In the genomic region with DNA sequence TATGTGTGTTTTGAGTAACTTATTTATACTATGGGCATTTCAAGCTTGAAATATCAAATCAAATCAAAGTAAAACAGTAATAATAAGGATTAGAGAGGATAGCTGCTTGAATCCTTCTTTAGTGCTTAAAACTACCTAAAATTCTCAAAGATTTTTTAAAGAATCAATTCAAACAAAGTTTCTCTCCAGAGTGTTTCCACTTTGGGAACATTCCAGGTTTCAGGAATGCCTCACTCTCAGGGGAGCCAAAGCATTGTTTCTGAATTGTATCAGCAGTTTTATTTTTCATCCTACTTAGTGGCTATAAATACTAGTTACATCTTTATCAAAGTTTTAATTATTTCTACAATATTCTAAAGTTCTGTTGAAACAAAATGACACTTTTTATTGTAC, we compare ENCODE assay signal across 11 cellular contexts. TPM values are rescaled to one million over a fixed set of nuclear protein-coding genes. Genes with fewer than 3 reads are reported as not detected.
DNase-seq lines count a peak whose midpoint lies in the region; ATAC-seq, FAIRE-seq and TF ChIP-seq lines count a peak whose summit lies in the region.
"Had no signal": no experiment of that assay in that cellular context is flagged by ENCODE, and none has a peak within 500 bp of the region (broad histone marks: within the 10 kb centered on the region; RNA-seq: fewer than 3 reads in every experiment).

No MANE protein-coding gene starts in this region.

- TF ChIP-seq POLR2A in HepG2 (IDR thresholded peaks at IDR 0.05; ENCODE audit: insufficient read depth in 1 of 2, low read depth in 2 of 2, low read length in 2 of 2) (no peak), ovary (IDR thresholded peaks at IDR 0.05) (no peak)

- H3K27ac ChIP-seq in liver (ENCODE audit: low read depth in 1 of 2, low read length in 2 of 2) (no peak overlapping the region), HepG2 (ENCODE audit: extremely low read length, insufficient read depth, low read length) (no peak overlapping the region), ovary (no peak overlapping the region)

- peaks cover 0 to 2% (median under 1%) of the 10 kb centered on the region in 4 donors for H3K4me1 ChIP-seq in liver (ENCODE audit: control insufficient read depth in 4 of 4, insufficient read depth in 4 of 4, low read length in 3 of 4)
- peaks cover 18% of the 10 kb centered on the region for H3K4me1 ChIP-seq in HepG2 (ENCODE audit: insufficient read depth, low read length)
- peaks cover 5% of the 10 kb centered on the region for H3K4me1 ChIP-seq in ovary (ENCODE audit: insufficient read depth)

- CTCF ChIA-PET in HepG2 (lab: Yijun Ruan, JAX; ENCODE audit: low intra/inter-chr PET ratio, low total read pairs) = no interaction called here

- H3K36me3 ChIP-seq in liver (ENCODE audit: control insufficient read depth in 4 of 4, insufficient read depth in 3 of 4, low read depth in 1 of 4, low read length in 3 of 4) (no peaks in the 10 kb centered on the region), HepG2 (replicated peaks in 1 of 2; ENCODE audit: control insufficient read depth in 1 of 2, insufficient read depth in 2 of 2, low read length in 2 of 2) (no peaks in the 10 kb centered on the region), ovary (no peaks in the 10 kb centered on the region)

- TF ChIP-seq RAD21 in liver (IDR thresholded peaks at IDR 0.05) (no peak), HepG2 (CRISPR knock-in tag; IDR thresholded peaks at IDR 0.05) (no peak)

- no peaks in the 10 kb centered on the region for H3K27me3 ChIP-seq in liver (ENCODE audit: control insufficient read depth in 4 of 4, insufficient read depth in 4 of 4, low read length in 3 of 4)
- H3K27me3 ChIP-seq in HepG2 (ENCODE audit: control insufficient read depth in 1 of 2, insufficient read depth in 2 of 2, low read length in 2 of 2) = no peaks in the 10 kb centered on the region; a peak in 1 of 5 replicates
- no peaks in the 10 kb centered on the region for H3K27me3 ChIP-seq in ovary

- H3K4me3 ChIP-seq in liver (ENCODE audit: low read depth in 1 of 3, low read length in 3 of 3) (peak overlapping the region in 1 of 3 donors; percentile 32), HepG2 (replicated peaks in 1 of 3; ENCODE audit: insufficient read depth in 1 of 3, low read depth in 2 of 3, low read length in 3 of 3) (no peak overlapping the region), fibroblast of pulmonary artery (replicated peaks; ENCODE audit: low read depth, low read length) (peak overlapping the region; percentile 79), ovary (peak overlapping the region; percentile 40)

- in situ Hi-C loops in HepG2 (cut with HindIII; ENCODE audit: extremely low pct_ligation_motif_present, low pct_unique_long_range_greater_than_20kb) = no loop called here

- intact Hi-C loops in HepG2 (cut with micrococcal nuclease; ENCODE audit: unreplicated experiment) = no loop called here
- intact Hi-C loops in ovary (cut with DNase I) = no loop called here

- H3K9ac ChIP-seq in liver (ENCODE audit: low read depth in 1 of 2, low read length in 2 of 2) = peak overlapping the region; percentile 6 to 30
- H3K9ac ChIP-seq in HepG2 (ENCODE audit: insufficient read depth, low read depth, low read length) = no peak overlapping the region

- POLR2A ChIA-PET in HepG2 (lab: Yijun Ruan, JAX) = interaction anchor here (1.4 kb wide), 1 partner anchor 14 kb away, joined by 5 read pairs; no protein-coding TSS in a partner anchor

- ATAC-seq in HepG2 (no peak), HG02870 (IDR thresholded peaks at IDR 0.05; ENCODE audit: unreplicated experiment) (no peak), GM18873 (IDR thresholded peaks at IDR 0.05; ENCODE audit: low FRiP score, unreplicated experiment) (no peak)
- ATAC-seq: activated CD8-positive, alpha-beta T cell treated with anti-CD3 and anti-CD28 coated beads, Interleukin-2, amount 10 ng/mL, durations not matched to agents 7 days and 5 days had no signal

- no peak overlapping the region for H2AFZ ChIP-seq in HepG2 (ENCODE audit: low read length)

- no peak for TF ChIP-seq CTCF in liver (IDR thresholded peaks at IDR 0.05; ENCODE audit: low read depth, low read length, missing input control)
- TF ChIP-seq CTCF in HepG2 (CRISPR knock-in tag; IDR thresholded peaks at IDR 0.05) = no peak
- TF ChIP-seq CTCF in fibroblast of pulmonary artery (IDR thresholded peaks at IDR 0.05; ENCODE audit: low read length, missing control alignments) = no peak
- TF ChIP-seq CTCF in ovary (IDR thresholded peaks at IDR 0.05) = no peak

- TF ChIP-seq EP300 in HepG2 (IDR thresholded peaks at IDR 0.05; ENCODE audit: low read depth in 2 of 2, low read length in 2 of 2) = no peak
- no peak for TF ChIP-seq EP300 in HepG2 (CRISPR knock-in tag; IDR thresholded peaks at IDR 0.05; ENCODE audit: borderline replicate concordance)
- TF ChIP-seq EP300 in ovary (IDR thresholded peaks at IDR 0.05) = no peak

- no TSS peak for BruUV-seq in HepG2 (replicated peaks; lab: Mats Ljungman, UMichigan)

- H3K9me3 ChIP-seq in liver (ENCODE audit: control insufficient read depth in 4 of 4, low read length in 3 of 4) (no peaks in the 10 kb centered on the region), HepG2 (ENCODE audit: low read length) (no peaks in the 10 kb centered on the region), ovary (no peaks in the 10 kb centered on the region)

- H3K4me2 ChIP-seq in HepG2 (ENCODE audit: low read depth, low read length) = no peak overlapping the region

- H4K20me1 ChIP-seq in HepG2 (ENCODE audit: insufficient read depth, low read length) = no peaks in the 10 kb centered on the region

- FAIRE-seq in HepG2 (lab: Jason Lieb, UNC) = no peak

- H3K79me2 ChIP-seq in HepG2 (ENCODE audit: insufficient read depth, low read length) = no peaks in the 10 kb centered on the region

- DNase-seq in HepG2 (ENCODE audit: low spot score) (no peak), fibroblast of pulmonary artery (ENCODE audit: low read depth) (peak; percentile 45), ovary (no peak), NCI-H1092 treated with DMSO at 0.1 percent for 48 hours (lab: John Stamatoyannopoulos, UW) (no peak), activated gamma-delta T cell treated with Interleukin-2 at 50 U/mL for 16 hours (no peak)
- DNase-seq: activated CD8-positive, alpha-beta T cell treated with anti-CD3 and anti-CD28 coated beads, Interleukin-2, amount 10 ng/mL, durations not matched to agents 7 days and 5 days; NCI-H1436 treated with DMSO at 0.1 percent for 48 hours; SIG-M5 had no signal

RNA-seq across cellular contexts. Expression of gene RASSF9, which starts 0.8 kb away (rescaled TPM):
- total RNA-seq in liver = 1 to 10 TPM in 1 of 2 donors, under 1 TPM in 1; 0.84 to 1.0 TPM
- polyA plus RNA-seq in liver = under 1 TPM; 0.33 to 0.35 TPM
- not detected in 2 replicates for total RNA-seq in HepG2 (2016; rRNA removed; fragmentation: Illumina TruSeq; extraction: Trizol)
- total RNA-seq in HepG2 (2016; cell fraction: cytosol; rRNA removed; fragmentation: Illumina TruSeq; extraction: Trizol; ENCODE audit: low read depth) = not detected in 2 replicates
- not detected in 2 replicates for total RNA-seq in HepG2 (2016; cell fraction: insoluble cytoplasmic fraction; rRNA removed; fragmentation: Illumina TruSeq; extraction: Trizol)
- not detected in 2 replicates for total RNA-seq in HepG2 (2016; cell fraction: membrane; rRNA removed; fragmentation: Illumina TruSeq; extraction: Trizol)
- total RNA-seq in HepG2 (2016; cell fraction: nucleus; rRNA removed; fragmentation: Illumina TruSeq; extraction: Trizol) = not detected in 2 replicates
- not detected in 2 replicates for polyA plus RNA-seq in HepG2 (2011; rRNA removed)
- polyA plus RNA-seq in HepG2 (2011; cell fraction: cytosol; rRNA removed) = not detected in 2 replicates
- not detected in 2 replicates for polyA plus RNA-seq in HepG2 (2011; cell fraction: nucleus; rRNA removed)
- polyA plus RNA-seq in HepG2 (2012) = not detected in 2 replicates
- not detected in 2 replicates for polyA plus RNA-seq in HepG2 (2016; cell fraction: cytosol; fragmentation: Illumina TruSeq; extraction: Trizol; ENCODE audit: low read depth)
- polyA plus RNA-seq in HepG2 (2016; cell fraction: insoluble cytoplasmic fraction; fragmentation: Illumina TruSeq; extraction: Trizol; ENCODE audit: low read depth) = not detected in 2 replicates
- not detected in 2 replicates for polyA plus RNA-seq in HepG2 (2016; cell fraction: membrane; fragmentation: Illumina TruSeq; extraction: Trizol; ENCODE audit: low read depth)
- polyA plus RNA-seq in HepG2 (2016; cell fraction: nucleus; fragmentation: Illumina TruSeq; extraction: Trizol; ENCODE audit: insufficient read depth, low read depth) = not detected in 2 replicates
- 5.6 TPM in 1 of 2 replicates, not detected in the other for polyA minus RNA-seq in HepG2 (2011; rRNA and poly(A)+ RNA removed; ENCODE audit: low replicate concordance)
- polyA minus RNA-seq in HepG2 (2011; cell fraction: cytosol; rRNA and poly(A)+ RNA removed) = not detected in 2 replicates
- polyA minus RNA-seq in HepG2 (2011; cell fraction: nucleus; rRNA and poly(A)+ RNA removed) = 0.12 TPM in 1 of 2 replicates, not detected in the other
- 1 to 10 TPM in 6 of 7 donors, under 1 TPM in 1; 0.56 to 3.9 (median 3.1) TPM for total RNA-seq in ovary
- polyA plus RNA-seq in ovary = 1 to 10 TPM; 2.2 to 4.9 TPM
- total RNA-seq: activated CD8-positive, alpha-beta T cell treated with anti-CD3 and anti-CD28 coated beads, Interleukin-2, amount 10 ng/mL, durations not matched to agents 7 days and 5 days had no signal

RNA-seq across cellular contexts. Expression of gene NTS, which starts 38.7 kb away (rescaled TPM):
- total RNA-seq in liver (1 to 10 TPM in 1 of 2 donors, under 1 TPM in 1; 0.08 to 4.2 TPM), HepG2 (2016; rRNA removed; fragmentation: Illumina TruSeq; extraction: Trizol) (0.13 TPM in 1 of 2 replicates, not detected in the other), ovary (1 to 10 TPM in 1 of 7 donors, under 1 TPM in 3, not detected in 3; 0.15 to 1.6 (median 0.71) TPM)
- polyA plus RNA-seq in liver (under 1 TPM; 0.09 to 0.25 TPM), HepG2 (2011; rRNA removed) (0.05 TPM in 1 of 2 replicates, not detected in the other), ovary (10 to 100 TPM in 1 of 2 donors, under 1 TPM in 1; 0.80 to 11.7 TPM)
- total RNA-seq in HepG2 (2016; cell fraction: cytosol; rRNA removed; fragmentation: Illumina TruSeq; extraction: Trizol; ENCODE audit: low read depth) = not detected in 2 replicates
- total RNA-seq in HepG2 (2016; cell fraction: insoluble cytoplasmic fraction; rRNA removed; fragmentation: Illumina TruSeq; extraction: Trizol) = not detected in 2 replicates
- not detected in 2 replicates for total RNA-seq in HepG2 (2016; cell fraction: membrane; rRNA removed; fragmentation: Illumina TruSeq; extraction: Trizol)
- not detected in 2 replicates for total RNA-seq in HepG2 (2016; cell fraction: nucleus; rRNA removed; fragmentation: Illumina TruSeq; extraction: Trizol)
- not detected in 2 replicates for polyA plus RNA-seq in HepG2 (2011; cell fraction: cytosol; rRNA removed)
- not detected in 2 replicates for polyA plus RNA-seq in HepG2 (2011; cell fraction: nucleus; rRNA removed)
- polyA plus RNA-seq in HepG2 (2012) = not detected in 2 replicates
- polyA plus RNA-seq in HepG2 (2016; cell fraction: cytosol; fragmentation: Illumina TruSeq; extraction: Trizol; ENCODE audit: low read depth) = not detected in 2 replicates
- polyA plus RNA-seq in HepG2 (2016; cell fraction: insoluble cytoplasmic fraction; fragmentation: Illumina TruSeq; extraction: Trizol; ENCODE audit: low read depth) = not detected in 2 replicates
- not detected in 2 replicates for polyA plus RNA-seq in HepG2 (2016; cell fraction: membrane; fragmentation: Illumina TruSeq; extraction: Trizol; ENCODE audit: low read depth)
- polyA plus RNA-seq in HepG2 (2016; cell fraction: nucleus; fragmentation: Illumina TruSeq; extraction: Trizol; ENCODE audit: insufficient read depth, low read depth) = not detected in 2 replicates
- 0.75 TPM in 1 of 2 replicates, not detected in the other for polyA minus RNA-seq in HepG2 (2011; rRNA and poly(A)+ RNA removed; ENCODE audit: low replicate concordance)
- not detected in 2 replicates for polyA minus RNA-seq in HepG2 (2011; cell fraction: cytosol; rRNA and poly(A)+ RNA removed)
- not detected in 2 replicates for polyA minus RNA-seq in HepG2 (2011; cell fraction: nucleus; rRNA and poly(A)+ RNA removed)
- total RNA-seq: activated CD8-positive, alpha-beta T cell treated with anti-CD3 and anti-CD28 coated beads, Interleukin-2, amount 10 ng/mL, durations not matched to agents 7 days and 5 days had no signal

Comparison
In these comparisons a context has a peak if more than half of its experiments do, and no peak if none do; other contexts are left out.
1. H3K4me3 ChIP-seq: peak in fibroblast of pulmonary artery (single experiment) and ovary (single experiment); none in HepG2 (0 of 3).